In genomic region chr10:110511734-110512449, GRCh38 we compare ENCODE assay signal across 12 cellular contexts. TPM values are rescaled to one million over a fixed set of nuclear protein-coding genes. Genes with fewer than 3 reads are reported as not detected.
A peak's percentile ranks its signal among the peaks of the same experiment; 100 is the strongest.
DNase-seq lines count a peak whose midpoint lies in the region; TF ChIP-seq lines count a peak whose summit lies in the region.
"Had no signal": no experiment of that assay in that cellular context is flagged by ENCODE, and none has a peak within 500 bp of the region (broad histone marks: within the 10 kb centered on the region; RNA-seq: fewer than 3 reads in every experiment).

No MANE protein-coding gene starts in this region.

- peaks cover 93% of the 10 kb centered on the region for H3K36me3 Mint-ChIP-seq in activated T-cell treated with anti-CD3 and anti-CD28 coated beads, Interleukin-2, amount 50 U/mL, for 24 hours (ENCODE audit: low read depth)

- H3K27ac Mint-ChIP-seq in activated T-cell treated with anti-CD3 and anti-CD28 coated beads, Interleukin-2, amount 50 U/mL, for 24 hours = peak overlapping the region; percentile 94

- WGBS in sigmoid colon, 2 donors = 69 to 84% methylated on average over 6 of the region's 6 CpGs

- H3K4me1 ChIP-seq in sigmoid colon (peaks cover 0 to 31% (median 22%) of the 10 kb centered on the region in 4 donors), Karpas-422 (ENCODE audit: low read length) (peaks cover 12% of the 10 kb centered on the region)

- H3K4me3 ChIP-seq in sigmoid colon = no peak overlapping the region
- no peak overlapping the region for H3K4me3 ChIP-seq in Karpas-422 (ENCODE audit: low read length)

- H3K79me2 ChIP-seq in Karpas-422 (ENCODE audit: low read length) = no peaks in the 10 kb centered on the region

- H3K27ac ChIP-seq in RWPE1 (peak overlapping the region; percentile 76), sigmoid colon (peak overlapping the region in 1 of 4 donors; percentile 35), Karpas-422 (ENCODE audit: low read length) (no peak overlapping the region)
- H3K27ac ChIP-seq: KMS-11, VCaP had no signal

- no peak for TF ChIP-seq EP300 in sigmoid colon (IDR thresholded peaks at IDR 0.05)

- H3K9me3 ChIP-seq in sigmoid colon = no peaks in the 10 kb centered on the region
- no peaks in the 10 kb centered on the region for H3K9me3 ChIP-seq in Karpas-422 (ENCODE audit: low read length)

- H3K36me3 ChIP-seq in sigmoid colon = peaks cover 0 to 34% (median 15%) of the 10 kb centered on the region in 4 donors
- peaks cover 16% of the 10 kb centered on the region for H3K36me3 ChIP-seq in Karpas-422 (ENCODE audit: insufficient read depth, low read length)

- intact Hi-C loops in sigmoid colon (cut with DNase I) = no loop called here

- no peak for TF ChIP-seq POLR2A in sigmoid colon (IDR thresholded peaks at IDR 0.05)

- H3K9me3 Mint-ChIP-seq in activated T-cell treated with anti-CD3 and anti-CD28 coated beads, Interleukin-2, amount 50 U/mL, for 24 hours = no peaks in the 10 kb centered on the region

- TF ChIP-seq CTCF in RWPE1 (conservative IDR thresholded peaks at IDR 0.05; ENCODE audit: low read depth) = no peak
- no peak for TF ChIP-seq CTCF in sigmoid colon (IDR thresholded peaks at IDR 0.05)

- POLR2A ChIA-PET in RWPE1 (lab: Yijun Ruan, JAX; ENCODE audit: low non-redundant PET) = no interaction called here

- no peak overlapping the region for H2AFZ ChIP-seq in Karpas-422 (ENCODE audit: low read length)

- CTCF ChIA-PET in RWPE1 (lab: Yijun Ruan, JAX) = interaction anchor here (1.3 kb wide), 1 partner anchor 12 kb away, joined by 3 read pairs; no protein-coding TSS in a partner anchor

- H3K4me3 Mint-ChIP-seq in activated T-cell treated with anti-CD3 and anti-CD28 coated beads, Interleukin-2, amount 50 U/mL, for 24 hours = peak overlapping the region; percentile 36

- H3K9me2 ChIP-seq in Karpas-422 (replicated peaks; ENCODE audit: insufficient read depth, low read length) = no peaks in the 10 kb centered on the region

- DNase-seq in activated T-cell treated with anti-CD3 and anti-CD28 coated beads, Interleukin-2, amount 50 U/mL, for 24 hours = no peak
- DNase-seq in activated T-cell treated with anti-CD3 and anti-CD28 coated beads for 4 hours = no peak
- DNase-seq in RWPE1 (ENCODE audit: low spot score) = no peak
- peak; percentile 92 for DNase-seq in dermis blood vessel endothelial cell
- peak; percentile 15 for DNase-seq in sigmoid colon
- DNase-seq in Karpas-422 = no peak
- no peak for DNase-seq in NCI-H2227 treated with DMSO at 0.1 percent for 48 hours (lab: John Stamatoyannopoulos, UW)
- DNase-seq in SIG-M5 (lab: John Stamatoyannopoulos, UW) = no peak
- DNase-seq: DMS153, NCI-H187 had no signal

- peaks cover 4% of the 10 kb centered on the region for H4K20me1 ChIP-seq in Karpas-422 (ENCODE audit: insufficient read depth, low read depth, low read length)

- H3K4me1 Mint-ChIP-seq in activated T-cell treated with anti-CD3 and anti-CD28 coated beads, Interleukin-2, amount 50 U/mL, for 24 hours (ENCODE audit: low read depth) = peaks cover 63% of the 10 kb centered on the region

- no peaks in the 10 kb centered on the region for H3K27me3 Mint-ChIP-seq in activated T-cell treated with anti-CD3 and anti-CD28 coated beads, Interleukin-2, amount 50 U/mL, for 24 hours

- no peak overlapping the region for H3K4me2 ChIP-seq in Karpas-422 (ENCODE audit: low read depth, low read length, poor library complexity, severe bottlenecking)
- H3K4me2 ChIP-seq: KMS-11 had no signal

- no peak overlapping the region for H3K9ac ChIP-seq in Karpas-422 (ENCODE audit: low read length)
- H3K9ac ChIP-seq: KMS-11 had no signal

- H3K27me3 ChIP-seq in sigmoid colon = no peaks in the 10 kb centered on the region
- H3K27me3 ChIP-seq in Karpas-422 (ENCODE audit: low read length) = no peaks in the 10 kb centered on the region

RNA-seq across cellular contexts. Expression of gene DUSP5, which starts 14.2 kb away (rescaled TPM):
- total RNA-seq in dermis blood vessel endothelial cell (20.9 and 31.3 TPM in 2 replicates), sigmoid colon (10 to 100 TPM in 2 of 4 donors, 1 to 10 TPM in 2; 3.6 to 42.1 (median 7.6) TPM)
- polyA plus RNA-seq in sigmoid colon = 10 to 100 TPM; 12.0 to 35.8 (median 20.9) TPM
- 23.6 and 26.6 TPM in 2 replicates for total RNA-seq in Karpas-422 (2014; rRNA removed; shearing (Covaris generic); ENCODE audit: low replicate concordance)

RNA-seq across cellular contexts. Expression of gene SMC3, which starts 55.6 kb away (rescaled TPM):
- total RNA-seq in dermis blood vessel endothelial cell (29.6 and 47.3 TPM in 2 replicates), sigmoid colon (10 to 100 TPM; 27.2 to 43.5 (median 34.8) TPM)
- polyA plus RNA-seq in sigmoid colon = 10 to 100 TPM; 12.6 to 21.6 (median 13.6) TPM
- total RNA-seq in Karpas-422 (2014; rRNA removed; shearing (Covaris generic); ENCODE audit: low replicate concordance) = 40.4 and 42.3 TPM in 2 replicates

Comparison
In these comparisons a context has a peak if more than half of its experiments do, and no peak if none do; other contexts are left out.
1. DNase-seq: peak in dermis blood vessel endothelial cell (single experiment) and sigmoid colon (single experiment); none in activated T-cell treated with anti-CD3 and anti-CD28 coated beads, Interleukin-2, amount 50 U/mL, for 24 hours (single experiment), activated T-cell treated with anti-CD3 and anti-CD28 coated beads for 4 hours (single experiment), RWPE1 (single experiment), Karpas-422 (single experiment), NCI-H2227 treated with DMSO at 0.1 percent for 48 hours (single experiment) and SIG-M5 (single experiment).